9 cellular contexts compared by ENCODE assay signal in genomic region chr10:69636626-69637550, GRCh38. TPM values are rescaled to one million over a fixed set of nuclear protein-coding genes. Genes with fewer than 3 reads are reported as not detected.
DNase-seq lines count a peak whose midpoint lies in the region; TF ChIP-seq lines count a peak whose summit lies in the region.
"Had no signal": no experiment of that assay in that cellular context is flagged by ENCODE, and none has a peak within 500 bp of the region (broad histone marks: within the 10 kb centered on the region; RNA-seq: fewer than 3 reads in every experiment).

No MANE protein-coding gene starts in this region.

- DNase-seq in NCI-H510A treated with DMSO at 0.1 percent for 48 hours (lab: John Stamatoyannopoulos, UW) = peak; percentile 11
- DNase-seq in NCI-H510A (lab: John Stamatoyannopoulos, UW) = no peak
- DNase-seq in NCI-H748 (lab: John Stamatoyannopoulos, UW; ENCODE audit: unreplicated experiment) = peak; percentile 59
- DNase-seq in dermis blood vessel endothelial cell = peak; percentile 47
- peak; percentile 60 for DNase-seq in prostate gland (ENCODE audit: low spot score)
- DNase-seq in EL = no peak
- no peak for DNase-seq in effector memory CD4-positive, alpha-beta T cell
- no peak for DNase-seq in middle frontal gyrus (ENCODE audit: extremely low spot score, low spot score)

- peak in 3 of 4 experiments; percentile 29 to 58 (median 48) for TF ChIP-seq CTCF in prostate gland (IDR thresholded peaks at IDR 0.05)

- 52% methylated on average over 9 of the region's 9 CpGs for WGBS in prostate gland

- H3K9me3 ChIP-seq in prostate gland = no peaks in the 10 kb centered on the region
- no peaks in the 10 kb centered on the region for H3K9me3 ChIP-seq in effector memory CD4-positive, alpha-beta T cell (ENCODE audit: control insufficient read depth, low read length)

- no peaks in the 10 kb centered on the region for H3K27me3 ChIP-seq in prostate gland (replicated peaks; ENCODE audit: insufficient read depth)
- H3K27me3 ChIP-seq in effector memory CD4-positive, alpha-beta T cell (replicated peaks; ENCODE audit: control insufficient read depth, insufficient read depth, low read length, poor library complexity, severe bottlenecking) = no peaks in the 10 kb centered on the region

- no peaks in the 10 kb centered on the region for H3K36me3 ChIP-seq in prostate gland
- H3K36me3 ChIP-seq in effector memory CD4-positive, alpha-beta T cell (ENCODE audit: control insufficient read depth, insufficient read depth, low read length) = no peaks in the 10 kb centered on the region

- H3K27ac ChIP-seq in prostate gland = no peak overlapping the region
- H3K27ac ChIP-seq in effector memory CD4-positive, alpha-beta T cell (ENCODE audit: insufficient read depth, low read length, poor library complexity, severe bottlenecking) = no peak overlapping the region

- H3K4me1 ChIP-seq in prostate gland (replicated peaks) = peaks cover 2% of the 10 kb centered on the region
- no peaks in the 10 kb centered on the region for H3K4me1 ChIP-seq in effector memory CD4-positive, alpha-beta T cell (ENCODE audit: control insufficient read depth, insufficient read depth, low read length, poor library complexity, severe bottlenecking)

- no peak overlapping the region for H3K4me3 ChIP-seq in prostate gland
- H3K4me3 ChIP-seq in effector memory CD4-positive, alpha-beta T cell (ENCODE audit: insufficient read depth, low read depth, low read length, poor library complexity, severe bottlenecking) = no peak overlapping the region
- H3K4me3 ChIP-seq: lung had no signal

- intact Hi-C loops in prostate gland (cut with DNase I) = loop anchor here (5.0 kb wide), 2 partner anchors 120 to 230 kb away; no protein-coding TSS in a partner anchor

- no peak for TF ChIP-seq POLR2A in prostate gland (IDR thresholded peaks at IDR 0.05)

RNA-seq across cellular contexts. Expression of gene FAM241B, which starts 6.8 kb away (rescaled TPM):
- total RNA-seq in dermis blood vessel endothelial cell = not detected in 2 replicates
- 10 to 100 TPM in 1 of 2 donors, 1 to 10 TPM in 1; 6.8 to 13.4 TPM for total RNA-seq in prostate gland

Comparison
In these comparisons a context has a peak if more than half of its experiments do, and no peak if none do; other contexts are left out.
1. DNase-seq: peak in NCI-H510A treated with DMSO at 0.1 percent for 48 hours (single experiment), NCI-H748 (single experiment), dermis blood vessel endothelial cell (single experiment) and prostate gland (single experiment); none in NCI-H510A (single experiment), EL (single experiment), effector memory CD4-positive, alpha-beta T cell (0 of 3) and middle frontal gyrus (single experiment).